8 cellular contexts compared by ENCODE assay signal in genomic region chr20:63708301-63709148, GRCh38. TPM values are rescaled to one million over a fixed set of nuclear protein-coding genes. Genes with fewer than 3 reads are reported as not detected.
DNase-seq lines count a peak whose midpoint lies in the region; ATAC-seq and TF ChIP-seq lines count a peak whose summit lies in the region.

No MANE protein-coding gene starts in this region.

- peak; percentile 11 for ATAC-seq in HG02623 (IDR thresholded peaks at IDR 0.05; ENCODE audit: unreplicated experiment)

- no peaks in the 10 kb centered on the region for H3K9me3 ChIP-seq in neural progenitor cell (ENCODE audit: low read depth)

- peaks cover 76% of the 10 kb centered on the region for H3K79me2 ChIP-seq in neural progenitor cell (ENCODE audit: low read depth)

- no peaks in the 10 kb centered on the region for H3K27me3 Mint-ChIP-seq in T-helper 2 cell treated with Interferon-gamma antibody and Interleukin-4, amounts not matched to agents 5 μg/mL and 100 μg/mL, for 36 hours (ENCODE audit: low read depth)
- peaks cover 5% of the 10 kb centered on the region for H3K27me3 Mint-ChIP-seq in neural progenitor cell (ENCODE audit: insufficient read depth, low read depth)

- H3F3A ChIP-seq in neural progenitor cell (ENCODE audit: low read depth): no peaks in the 10 kb centered on the region

- peaks cover 22% of the 10 kb centered on the region for H4K20me1 ChIP-seq in neural progenitor cell (ENCODE audit: low read depth)

- H2AFZ ChIP-seq in neural progenitor cell (replicated peaks): no peak overlapping the region

- DNase-seq in GM12865 (ENCODE audit: low read depth) (peak; percentile 43), fibroblast of mammary gland (ENCODE audit: low read depth) (no peak), neural progenitor cell (ENCODE audit: low spot score) (peak; percentile 54), COR-L47 (lab: John Stamatoyannopoulos, UW) (no peak), NCI-H1930 (lab: John Stamatoyannopoulos, UW) (no peak), SIG-M5 (lab: John Stamatoyannopoulos, UW) (no peak)
- DNase-seq in T-helper 2 cell treated with Interferon-gamma antibody and Interleukin-4, amounts not matched to agents 5 μg/mL and 100 μg/mL, for 36 hours (ENCODE audit: low spot score): no peak

- H3K36me3 ChIP-seq in neural progenitor cell: peaks cover 22% of the 10 kb centered on the region

- peak overlapping the region; percentile 76 for H3K9ac ChIP-seq in neural progenitor cell

- H3K4me1 ChIP-seq in neural progenitor cell: peaks cover 6% of the 10 kb centered on the region

- peak overlapping the region; percentile 100 for H3K4me2 ChIP-seq in neural progenitor cell

- no peak overlapping the region for H3K27ac ChIP-seq in neural progenitor cell

- H3K27me3 ChIP-seq in neural progenitor cell: no peaks in the 10 kb centered on the region

- TF ChIP-seq CTCF in GM12865 (IDR thresholded peaks at IDR 0.05; ENCODE audit: insufficient read depth, low read depth, low read length, missing control alignments) (no peak), fibroblast of mammary gland (conservative IDR thresholded peaks at IDR 0.05; ENCODE audit: control insufficient read depth, insufficient read depth, low read depth, low read length) (no peak), neural progenitor cell (IDR thresholded peaks at IDR 0.05) (no peak)

- peaks cover 65% of the 10 kb centered on the region for H3K36me3 Mint-ChIP-seq in T-helper 2 cell treated with Interferon-gamma antibody and Interleukin-4, amounts not matched to agents 5 μg/mL and 100 μg/mL, for 36 hours (ENCODE audit: low read depth)
- H3K36me3 Mint-ChIP-seq in neural progenitor cell: peaks cover 38% of the 10 kb centered on the region

- H3K27ac Mint-ChIP-seq in T-helper 2 cell treated with Interferon-gamma antibody and Interleukin-4, amounts not matched to agents 5 μg/mL and 100 μg/mL, for 36 hours: peak overlapping the region; percentile 67
- H3K27ac Mint-ChIP-seq in neural progenitor cell: no peak overlapping the region

- H3K9me3 Mint-ChIP-seq in T-helper 2 cell treated with Interferon-gamma antibody and Interleukin-4, amounts not matched to agents 5 μg/mL and 100 μg/mL, for 36 hours: peaks cover 5% of the 10 kb centered on the region
- peaks cover 7% of the 10 kb centered on the region for H3K9me3 Mint-ChIP-seq in neural progenitor cell

- H3K4me3 ChIP-seq in GM12865 (ENCODE audit: low read depth, low read length) (peak overlapping the region; percentile 77), fibroblast of mammary gland (ENCODE audit: control insufficient read depth, low read depth, low read length) (peak overlapping the region; percentile 72), neural progenitor cell (peak overlapping the region; percentile 79)

- H3K4me3 Mint-ChIP-seq in T-helper 2 cell treated with Interferon-gamma antibody and Interleukin-4, amounts not matched to agents 5 μg/mL and 100 μg/mL, for 36 hours: peak overlapping the region; percentile 88
- H3K4me3 Mint-ChIP-seq in neural progenitor cell: peak overlapping the region; percentile 84

- H3K4me1 Mint-ChIP-seq in T-helper 2 cell treated with Interferon-gamma antibody and Interleukin-4, amounts not matched to agents 5 μg/mL and 100 μg/mL, for 36 hours (ENCODE audit: low read depth): peaks cover 37% of the 10 kb centered on the region
- peaks cover 22% of the 10 kb centered on the region for H3K4me1 Mint-ChIP-seq in neural progenitor cell

RNA-seq across cellular contexts. Expression of gene ZGPAT, which starts 0.7 kb away (rescaled TPM):
- 8.2 and 26.8 TPM in 2 replicates for total RNA-seq in neural progenitor cell (ENCODE audit: low replicate concordance)

RNA-seq across cellular contexts. Expression of gene ARFRP1, which starts 0.7 kb away (rescaled TPM):
- 18.3 and 32.6 TPM in 2 replicates for total RNA-seq in neural progenitor cell (ENCODE audit: low replicate concordance)

RNA-seq across cellular contexts. Expression of gene TNFRSF6B, which starts 12.1 kb away (rescaled TPM):
- 0.25 TPM in 1 of 2 replicates, not detected in the other for total RNA-seq in neural progenitor cell (ENCODE audit: low replicate concordance)

RNA-seq across cellular contexts. Expression of gene LIME1, which starts 27.9 kb away (rescaled TPM):
- total RNA-seq in neural progenitor cell (ENCODE audit: low replicate concordance): 0.47 and 10.9 TPM in 2 replicates

RNA-seq across cellular contexts. Expression of gene SLC2A4RG, which starts 31.1 kb away (rescaled TPM):
- total RNA-seq in neural progenitor cell (ENCODE audit: low replicate concordance): 12.0 and 58.0 TPM in 2 replicates

Comparison
In these comparisons a context has a peak if more than half of its experiments do, and no peak if none do; other contexts are left out.
1. DNase-seq: peak in GM12865 (single experiment) and neural progenitor cell (single experiment); none in T-helper 2 cell treated with Interferon-gamma antibody and Interleukin-4, amounts not matched to agents 5 μg/mL and 100 μg/mL, for 36 hours (single experiment), fibroblast of mammary gland (single experiment), COR-L47 (single experiment), NCI-H1930 (0 of 2) and SIG-M5 (single experiment).
2. Peak in every context shown above with its lines, with median percentiles within 50 percentile points of each other: H3K4me3 ChIP-seq.